Comparison of ENCODE assay signal across 1 cellular context in the genomic region with DNA sequence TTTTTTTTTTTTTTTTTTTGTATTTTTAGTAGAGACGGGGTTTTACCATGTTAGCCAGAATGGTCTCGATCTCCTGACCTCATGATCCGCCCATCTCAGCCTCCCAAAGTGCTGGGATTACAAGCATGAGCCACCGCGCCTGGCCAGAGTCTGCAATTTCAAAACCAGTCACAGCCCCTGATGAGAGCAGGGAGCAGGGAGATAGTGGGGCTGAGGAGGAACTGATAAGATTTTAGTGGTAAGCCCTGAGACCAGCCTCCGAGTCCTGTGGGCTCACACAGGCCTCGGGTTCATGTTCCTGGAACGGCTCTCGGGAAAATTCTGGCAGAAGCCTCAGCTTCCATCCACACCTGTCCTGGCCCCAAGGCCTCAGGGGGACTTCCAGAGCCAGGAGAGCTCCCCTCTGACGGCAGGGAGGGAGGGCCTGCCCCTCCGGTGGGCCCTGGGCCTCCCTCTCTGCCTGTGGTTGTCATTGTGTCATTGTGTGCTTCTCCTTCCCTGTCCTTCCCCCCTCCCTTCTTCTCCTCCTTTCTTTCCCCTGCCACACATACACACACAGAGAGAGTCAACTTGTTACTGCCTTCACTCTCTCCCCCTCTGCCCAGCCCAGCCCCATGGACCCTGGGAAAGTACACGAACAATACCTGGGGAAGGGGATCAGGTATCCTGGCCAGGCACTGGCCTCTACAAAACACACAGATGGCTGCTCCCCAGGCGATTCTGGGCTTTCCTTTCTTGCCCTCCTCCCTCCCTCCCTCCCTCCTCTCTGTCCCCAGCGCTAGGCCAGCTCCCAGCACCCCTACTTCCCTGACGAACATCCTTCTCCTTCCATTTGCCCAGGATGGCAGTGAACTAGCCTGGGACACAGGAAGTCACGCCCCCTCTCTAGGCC.
TF ChIP-seq lines count a peak whose summit lies in the region.

No MANE protein-coding gene starts in this region.

TF ChIP-seq in K562, 482 proteins besides CTCF, POLR2A, EP300 and RAD21 (continued from another document and continues in another):
- TF ChIP-seq, protein P1, sequence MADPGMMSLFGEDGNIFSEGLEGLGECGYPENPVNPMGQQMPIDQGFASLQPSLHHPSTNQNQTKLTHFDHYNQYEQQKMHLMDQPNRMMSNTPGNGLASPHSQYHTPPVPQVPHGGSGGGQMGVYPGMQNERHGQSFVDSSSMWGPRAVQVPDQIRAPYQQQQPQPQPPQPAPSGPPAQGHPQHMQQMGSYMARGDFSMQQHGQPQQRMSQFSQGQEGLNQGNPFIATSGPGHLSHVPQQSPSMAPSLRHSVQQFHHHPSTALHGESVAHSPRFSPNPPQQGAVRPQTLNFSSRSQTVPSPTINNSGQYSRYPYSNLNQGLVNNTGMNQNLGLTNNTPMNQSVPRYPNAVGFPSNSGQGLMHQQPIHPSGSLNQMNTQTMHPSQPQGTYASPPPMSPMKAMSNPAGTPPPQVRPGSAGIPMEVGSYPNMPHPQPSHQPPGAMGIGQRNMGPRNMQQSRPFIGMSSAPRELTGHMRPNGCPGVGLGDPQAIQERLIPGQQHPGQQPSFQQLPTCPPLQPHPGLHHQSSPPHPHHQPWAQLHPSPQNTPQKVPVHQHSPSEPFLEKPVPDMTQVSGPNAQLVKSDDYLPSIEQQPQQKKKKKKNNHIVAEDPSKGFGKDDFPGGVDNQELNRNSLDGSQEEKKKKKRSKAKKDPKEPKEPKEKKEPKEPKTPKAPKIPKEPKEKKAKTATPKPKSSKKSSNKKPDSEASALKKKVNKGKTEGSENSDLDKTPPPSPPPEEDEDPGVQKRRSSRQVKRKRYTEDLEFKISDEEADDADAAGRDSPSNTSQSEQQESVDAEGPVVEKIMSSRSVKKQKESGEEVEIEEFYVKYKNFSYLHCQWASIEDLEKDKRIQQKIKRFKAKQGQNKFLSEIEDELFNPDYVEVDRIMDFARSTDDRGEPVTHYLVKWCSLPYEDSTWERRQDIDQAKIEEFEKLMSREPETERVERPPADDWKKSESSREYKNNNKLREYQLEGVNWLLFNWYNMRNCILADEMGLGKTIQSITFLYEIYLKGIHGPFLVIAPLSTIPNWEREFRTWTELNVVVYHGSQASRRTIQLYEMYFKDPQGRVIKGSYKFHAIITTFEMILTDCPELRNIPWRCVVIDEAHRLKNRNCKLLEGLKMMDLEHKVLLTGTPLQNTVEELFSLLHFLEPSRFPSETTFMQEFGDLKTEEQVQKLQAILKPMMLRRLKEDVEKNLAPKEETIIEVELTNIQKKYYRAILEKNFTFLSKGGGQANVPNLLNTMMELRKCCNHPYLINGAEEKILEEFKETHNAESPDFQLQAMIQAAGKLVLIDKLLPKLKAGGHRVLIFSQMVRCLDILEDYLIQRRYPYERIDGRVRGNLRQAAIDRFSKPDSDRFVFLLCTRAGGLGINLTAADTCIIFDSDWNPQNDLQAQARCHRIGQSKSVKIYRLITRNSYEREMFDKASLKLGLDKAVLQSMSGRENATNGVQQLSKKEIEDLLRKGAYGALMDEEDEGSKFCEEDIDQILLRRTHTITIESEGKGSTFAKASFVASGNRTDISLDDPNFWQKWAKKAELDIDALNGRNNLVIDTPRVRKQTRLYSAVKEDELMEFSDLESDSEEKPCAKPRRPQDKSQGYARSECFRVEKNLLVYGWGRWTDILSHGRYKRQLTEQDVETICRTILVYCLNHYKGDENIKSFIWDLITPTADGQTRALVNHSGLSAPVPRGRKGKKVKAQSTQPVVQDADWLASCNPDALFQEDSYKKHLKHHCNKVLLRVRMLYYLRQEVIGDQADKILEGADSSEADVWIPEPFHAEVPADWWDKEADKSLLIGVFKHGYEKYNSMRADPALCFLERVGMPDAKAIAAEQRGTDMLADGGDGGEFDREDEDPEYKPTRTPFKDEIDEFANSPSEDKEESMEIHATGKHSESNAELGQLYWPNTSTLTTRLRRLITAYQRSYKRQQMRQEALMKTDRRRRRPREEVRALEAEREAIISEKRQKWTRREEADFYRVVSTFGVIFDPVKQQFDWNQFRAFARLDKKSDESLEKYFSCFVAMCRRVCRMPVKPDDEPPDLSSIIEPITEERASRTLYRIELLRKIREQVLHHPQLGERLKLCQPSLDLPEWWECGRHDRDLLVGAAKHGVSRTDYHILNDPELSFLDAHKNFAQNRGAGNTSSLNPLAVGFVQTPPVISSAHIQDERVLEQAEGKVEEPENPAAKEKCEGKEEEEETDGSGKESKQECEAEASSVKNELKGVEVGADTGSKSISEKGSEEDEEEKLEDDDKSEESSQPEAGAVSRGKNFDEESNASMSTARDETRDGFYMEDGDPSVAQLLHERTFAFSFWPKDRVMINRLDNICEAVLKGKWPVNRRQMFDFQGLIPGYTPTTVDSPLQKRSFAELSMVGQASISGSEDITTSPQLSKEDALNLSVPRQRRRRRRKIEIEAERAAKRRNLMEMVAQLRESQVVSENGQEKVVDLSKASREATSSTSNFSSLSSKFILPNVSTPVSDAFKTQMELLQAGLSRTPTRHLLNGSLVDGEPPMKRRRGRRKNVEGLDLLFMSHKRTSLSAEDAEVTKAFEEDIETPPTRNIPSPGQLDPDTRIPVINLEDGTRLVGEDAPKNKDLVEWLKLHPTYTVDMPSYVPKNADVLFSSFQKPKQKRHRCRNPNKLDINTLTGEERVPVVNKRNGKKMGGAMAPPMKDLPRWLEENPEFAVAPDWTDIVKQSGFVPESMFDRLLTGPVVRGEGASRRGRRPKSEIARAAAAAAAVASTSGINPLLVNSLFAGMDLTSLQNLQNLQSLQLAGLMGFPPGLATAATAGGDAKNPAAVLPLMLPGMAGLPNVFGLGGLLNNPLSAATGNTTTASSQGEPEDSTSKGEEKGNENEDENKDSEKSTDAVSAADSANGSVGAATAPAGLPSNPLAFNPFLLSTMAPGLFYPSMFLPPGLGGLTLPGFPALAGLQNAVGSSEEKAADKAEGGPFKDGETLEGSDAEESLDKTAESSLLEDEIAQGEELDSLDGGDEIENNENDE (IDR thresholded peaks at IDR 0.05; ENCODE audit: low read depth, low read length): no peak
- TF ChIP-seq NFRKB (IDR thresholded peaks at IDR 0.05; ENCODE audit: low read depth) (no peak), PYGO2 (tag; IDR thresholded peaks at IDR 0.05) (no peak), XRCC3 (IDR thresholded peaks at IDR 0.05) (no peak), HNRNPH1 (optimal IDR thresholded peaks at IDR 0.05; ENCODE audit: low read depth, low read length) (no peak), TOE1 (IDR thresholded peaks at IDR 0.05; ENCODE audit: borderline replicate concordance) (no peak), TOE1 (CRISPR knock-in tag; IDR thresholded peaks at IDR 0.05; ENCODE audit: borderline replicate concordance, low read depth) (no peak), ZNF347 (CRISPR knock-in tag; IDR thresholded peaks at IDR 0.05; ENCODE audit: low read depth) (no peak), HOXB6 (CRISPR knock-in tag; IDR thresholded peaks at IDR 0.05; ENCODE audit: borderline replicate concordance) (no peak), HDAC1 (IDR thresholded peaks at IDR 0.05) (no peak), FOS (IDR thresholded peaks at IDR 0.05; ENCODE audit: extremely low read depth, insufficient read length) (no peak), MED1 (CRISPR knock-in tag; IDR thresholded peaks at IDR 0.05; ENCODE audit: borderline replicate concordance) (no peak), ZNF41 (CRISPR knock-in tag; conservative IDR thresholded peaks at IDR 0.05) (no peak), POU5F1 (IDR thresholded peaks at IDR 0.05; ENCODE audit: borderline replicate concordance, low read depth, low read length, partially characterized antibody) (no peak), BRF1 (IDR thresholded peaks at IDR 0.05; ENCODE audit: borderline replicate concordance, extremely low read depth, insufficient read length) (no peak), CCNT2 (IDR thresholded peaks at IDR 0.05; ENCODE audit: borderline replicate concordance, extremely low read depth, insufficient read length, low read depth, low read length) (no peak), TARDBP (IDR thresholded peaks at IDR 0.05) (no peak), DPF2 (IDR thresholded peaks at IDR 0.05) (peak; percentile 63), ZNF561 (CRISPR knock-in tag; conservative IDR thresholded peaks at IDR 0.05) (no peak), FOXM1 (IDR thresholded peaks at IDR 0.05; ENCODE audit: low read depth) (0 out of 2 replicates have a peak, but pooled peaks have one; percentile 15), FOXM1 (CRISPR knock-in tag; IDR thresholded peaks at IDR 0.05; ENCODE audit: low read depth) (no peak), POLR2B (IDR thresholded peaks at IDR 0.05; ENCODE audit: low read depth, partially characterized antibody) (no peak), POLR2AphosphoS5 (IDR thresholded peaks at IDR 0.05; ENCODE audit: control insufficient read depth, insufficient read depth, low read depth, low read length) (no peak), ZNF780A (CRISPR knock-in tag; IDR thresholded peaks at IDR 0.05) (no peak), BRD4 (IDR thresholded peaks at IDR 0.05) (no peak), YBX1 (IDR thresholded peaks at IDR 0.05) (no peak), ZSCAN32 (CRISPR knock-in tag; IDR thresholded peaks at IDR 0.05) (no peak), KLF13 (tag; IDR thresholded peaks at IDR 0.05; ENCODE audit: borderline replicate concordance, low read depth) (no peak), SOX6 (IDR thresholded peaks at IDR 0.05) (0 out of 2 replicates have a peak, but pooled peaks have one; percentile 36), SPI1 (IDR thresholded peaks at IDR 0.05; ENCODE audit: borderline replicate concordance, low read depth, low read length) (no peak), NONO (IDR thresholded peaks at IDR 0.05; ENCODE audit: low read depth in 2 of 2, low read length in 1 of 2) (no peak), ZNF785 (CRISPR knock-in tag; IDR thresholded peaks at IDR 0.05) (no peak), ATF1 (CRISPR knock-in tag; IDR thresholded peaks at IDR 0.05) (no peak), ATF1 (tag; IDR thresholded peaks at IDR 0.05) (no peak), MBD2 (IDR thresholded peaks at IDR 0.05; ENCODE audit: borderline replicate concordance, low read depth) (no peak)
- TF ChIP-seq, protein P2, sequence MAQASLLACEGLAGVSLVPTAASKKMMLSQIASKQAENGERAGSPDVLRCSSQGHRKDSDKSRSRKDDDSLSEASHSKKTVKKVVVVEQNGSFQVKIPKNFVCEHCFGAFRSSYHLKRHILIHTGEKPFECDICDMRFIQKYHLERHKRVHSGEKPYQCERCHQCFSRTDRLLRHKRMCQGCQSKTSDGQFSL (CRISPR knock-in tag; IDR thresholded peaks at IDR 0.05): no peak
- TF ChIP-seq, protein P2 (tag; IDR thresholded peaks at IDR 0.05): no peak
- TF ChIP-seq, protein P3, sequence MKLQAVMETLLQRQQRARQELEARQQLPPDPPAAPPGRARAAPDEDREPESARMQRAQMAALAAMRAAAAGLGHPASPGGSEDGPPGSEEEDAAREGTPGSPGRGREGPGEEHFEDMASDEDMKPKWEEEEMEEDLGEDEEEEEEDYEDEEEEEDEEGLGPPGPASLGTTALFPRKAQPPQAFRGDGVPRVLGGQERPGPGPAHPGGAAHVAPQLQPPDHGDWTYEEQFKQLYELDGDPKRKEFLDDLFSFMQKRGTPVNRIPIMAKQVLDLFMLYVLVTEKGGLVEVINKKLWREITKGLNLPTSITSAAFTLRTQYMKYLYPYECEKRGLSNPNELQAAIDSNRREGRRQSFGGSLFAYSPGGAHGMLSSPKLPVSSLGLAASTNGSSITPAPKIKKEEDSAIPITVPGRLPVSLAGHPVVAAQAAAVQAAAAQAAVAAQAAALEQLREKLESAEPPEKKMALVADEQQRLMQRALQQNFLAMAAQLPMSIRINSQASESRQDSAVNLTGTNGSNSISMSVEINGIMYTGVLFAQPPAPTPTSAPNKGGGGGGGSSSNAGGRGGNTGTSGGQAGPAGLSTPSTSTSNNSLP (IDR thresholded peaks at IDR 0.05; ENCODE audit: borderline replicate concordance, low read depth, low read length): no peak
- TF ChIP-seq, protein P4, sequence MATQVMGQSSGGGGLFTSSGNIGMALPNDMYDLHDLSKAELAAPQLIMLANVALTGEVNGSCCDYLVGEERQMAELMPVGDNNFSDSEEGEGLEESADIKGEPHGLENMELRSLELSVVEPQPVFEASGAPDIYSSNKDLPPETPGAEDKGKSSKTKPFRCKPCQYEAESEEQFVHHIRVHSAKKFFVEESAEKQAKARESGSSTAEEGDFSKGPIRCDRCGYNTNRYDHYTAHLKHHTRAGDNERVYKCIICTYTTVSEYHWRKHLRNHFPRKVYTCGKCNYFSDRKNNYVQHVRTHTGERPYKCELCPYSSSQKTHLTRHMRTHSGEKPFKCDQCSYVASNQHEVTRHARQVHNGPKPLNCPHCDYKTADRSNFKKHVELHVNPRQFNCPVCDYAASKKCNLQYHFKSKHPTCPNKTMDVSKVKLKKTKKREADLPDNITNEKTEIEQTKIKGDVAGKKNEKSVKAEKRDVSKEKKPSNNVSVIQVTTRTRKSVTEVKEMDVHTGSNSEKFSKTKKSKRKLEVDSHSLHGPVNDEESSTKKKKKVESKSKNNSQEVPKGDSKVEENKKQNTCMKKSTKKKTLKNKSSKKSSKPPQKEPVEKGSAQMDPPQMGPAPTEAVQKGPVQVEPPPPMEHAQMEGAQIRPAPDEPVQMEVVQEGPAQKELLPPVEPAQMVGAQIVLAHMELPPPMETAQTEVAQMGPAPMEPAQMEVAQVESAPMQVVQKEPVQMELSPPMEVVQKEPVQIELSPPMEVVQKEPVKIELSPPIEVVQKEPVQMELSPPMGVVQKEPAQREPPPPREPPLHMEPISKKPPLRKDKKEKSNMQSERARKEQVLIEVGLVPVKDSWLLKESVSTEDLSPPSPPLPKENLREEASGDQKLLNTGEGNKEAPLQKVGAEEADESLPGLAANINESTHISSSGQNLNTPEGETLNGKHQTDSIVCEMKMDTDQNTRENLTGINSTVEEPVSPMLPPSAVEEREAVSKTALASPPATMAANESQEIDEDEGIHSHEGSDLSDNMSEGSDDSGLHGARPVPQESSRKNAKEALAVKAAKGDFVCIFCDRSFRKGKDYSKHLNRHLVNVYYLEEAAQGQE (CRISPR knock-in tag; IDR thresholded peaks at IDR 0.05; ENCODE audit: low read depth): no peak
- TF ChIP-seq, protein P5, sequence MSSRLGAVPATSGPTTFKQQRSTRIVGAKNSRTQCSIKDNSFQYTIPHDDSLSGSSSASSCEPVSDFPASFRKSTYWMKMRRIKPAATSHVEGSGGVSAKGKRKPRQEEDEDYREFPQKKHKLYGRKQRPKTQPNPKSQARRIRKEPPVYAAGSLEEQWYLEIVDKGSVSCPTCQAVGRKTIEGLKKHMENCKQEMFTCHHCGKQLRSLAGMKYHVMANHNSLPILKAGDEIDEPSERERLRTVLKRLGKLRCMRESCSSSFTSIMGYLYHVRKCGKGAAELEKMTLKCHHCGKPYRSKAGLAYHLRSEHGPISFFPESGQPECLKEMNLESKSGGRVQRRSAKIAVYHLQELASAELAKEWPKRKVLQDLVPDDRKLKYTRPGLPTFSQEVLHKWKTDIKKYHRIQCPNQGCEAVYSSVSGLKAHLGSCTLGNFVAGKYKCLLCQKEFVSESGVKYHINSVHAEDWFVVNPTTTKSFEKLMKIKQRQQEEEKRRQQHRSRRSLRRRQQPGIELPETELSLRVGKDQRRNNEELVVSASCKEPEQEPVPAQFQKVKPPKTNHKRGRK (tag; IDR thresholded peaks at IDR 0.05): no peak
